21 cellular contexts compared by ENCODE assay signal in genomic region chr5:143931986-143932385, GRCh38.
"Had no signal": no experiment of that assay in that cellular context is flagged by ENCODE, and none has a peak within 500 bp of the region (broad histone marks: within the 10 kb centered on the region; RNA-seq: fewer than 3 reads in every experiment).

No MANE protein-coding gene starts in this region.

- ATAC-seq: activated CD8-positive, alpha-beta memory T cell treated with anti-CD3 and anti-CD28 coated beads, Interleukin-2, amount 10 ng/mL, durations not matched to agents 7 days and 5 days; activated CD8-positive, alpha-beta T cell treated with anti-CD3 and anti-CD28 coated beads for 36 hours; effector memory CD8-positive, alpha-beta T cell; left lobe of liver; sciatic nerve; stimulated activated memory B cell treated with anti-CD40 and anti-IgM and Interleukin-4, amounts not matched to agents 10 μg/mL and 1 μg/mL and 100 μg/mL, for 72 hours had no signal

- H3K27ac ChIP-seq: ascending aorta, colonic mucosa, dorsolateral prefrontal cortex, esophagus squamous epithelium, vagina, WERI-Rb-1 had no signal

- H3K4me3 ChIP-seq: ascending aorta, colonic mucosa, dorsolateral prefrontal cortex, esophagus squamous epithelium, smooth muscle cell, vagina had no signal

- H3K4me1 ChIP-seq: ascending aorta, colonic mucosa, vagina had no signal

- H3K4me2 ChIP-seq: smooth muscle cell had no signal

- DNase-seq: activated CD4-positive, alpha-beta T cell treated with anti-CD3 and anti-CD28 coated beads, Interleukin-2, amount 10 ng/mL, durations not matched to agents 7 days and 5 days; activated CD4-positive, CD25-positive, alpha-beta regulatory T cell treated with anti-CD3 and anti-CD28 coated beads, Interleukin-2, amount 50 U/mL, for 72 hours; activated CD8-positive, alpha-beta memory T cell treated with anti-CD3 and anti-CD28 coated beads, Interleukin-2, amount 10 ng/mL, durations not matched to agents 7 days and 5 days; activated CD8-positive, alpha-beta T cell treated with anti-CD3 and anti-CD28 coated beads for 36 hours; activated effector memory CD4-positive, alpha-beta T cell treated with anti-CD3 and anti-CD28 coated beads, Interleukin-2, amount 50 U/mL, for 16 hours; activated T-cell treated with anti-CD3 and anti-CD28 coated beads for 4 hours; colonic mucosa; dorsolateral prefrontal cortex; effector memory CD8-positive, alpha-beta T cell; esophagus squamous epithelium; kidney; nephron progenitor cell; stimulated activated CD4-positive, alpha-beta T cell treated with anti-CD3 and anti-CD28 coated beads, Interleukin-15, amount 100 ng/mL, for 24 hours; T-helper 1 cell; WERI-Rb-1 had no signal

- H3K9me3 ChIP-seq: ascending aorta, colonic mucosa, vagina had no signal

- H3K27me3 ChIP-seq: ascending aorta, colonic mucosa, dorsolateral prefrontal cortex, esophagus squamous epithelium, vagina had no signal

- H3K36me3 ChIP-seq: ascending aorta, colonic mucosa, esophagus squamous epithelium, vagina, WERI-Rb-1 had no signal
